Comparison of ENCODE assay signal across 15 cellular contexts in the genomic region with DNA sequence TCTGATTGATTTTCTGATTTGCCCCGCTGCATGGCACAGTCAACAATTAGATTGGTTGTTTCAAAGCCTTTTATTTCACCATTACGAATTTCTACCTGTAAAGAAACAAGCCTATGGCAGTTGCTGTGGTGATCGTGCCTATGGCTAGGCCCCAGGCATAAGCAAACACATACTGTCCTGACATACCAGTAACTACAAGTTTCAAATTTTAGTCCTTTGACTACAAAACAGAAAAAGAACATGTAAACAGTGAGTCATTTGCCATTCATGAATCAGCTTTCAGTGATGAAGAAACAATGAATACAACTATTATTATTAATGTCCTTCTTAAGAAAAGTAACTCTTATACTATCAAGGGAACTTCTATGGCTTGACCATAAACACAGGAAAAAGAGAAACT.
A peak's percentile ranks its signal among the peaks of the same experiment; 100 is the strongest.
DNase-seq lines count a peak whose midpoint lies in the region; ATAC-seq and TF ChIP-seq lines count a peak whose summit lies in the region.
"Had no signal": no experiment of that assay in that cellular context is flagged by ENCODE, and none has a peak within 500 bp of the region (broad histone marks: within the 10 kb centered on the region; RNA-seq: fewer than 3 reads in every experiment).

No MANE protein-coding gene starts in this region.

- DNase-seq in EL (peak; percentile 66), RWPE2 (ENCODE audit: low spot score) (peak; percentile 82), esophagus squamous epithelium (lab: John Stamatoyannopoulos, UW) (no peak), pulmonary artery endothelial cell (ENCODE audit: low read depth, low spot score) (peak; percentile 36), cortex of kidney (lab: John Stamatoyannopoulos, UW) (no peak), gastrocnemius medialis (no peak), T-helper 2 cell (no peak)
- DNase-seq in activated naive CD8-positive, alpha-beta T cell treated with anti-CD3 and anti-CD28 coated beads for 36 hours = no peak
- DNase-seq: activated T-cell treated with anti-CD3 and anti-CD28 coated beads for 4 hours; CD8-positive, alpha-beta memory T cell; NCI-H1048; NCI-H524 treated with DMSO at 0.1 percent for 48 hours; SHP77 treated with DMSO at 0.1 percent for 48 hours had no signal

- H3K4me1 ChIP-seq in RWPE2 (ENCODE audit: insufficient read depth, poor library complexity, severe bottlenecking) (peaks cover 27% of the 10 kb centered on the region), esophagus squamous epithelium (peaks cover 0 to 64% (median 26%) of the 10 kb centered on the region in 3 donors), gastrocnemius medialis (no peaks in the 10 kb centered on the region)

- in situ Hi-C loops in gastrocnemius medialis (cut with MboI; ENCODE audit: low sequenced_read_pairs in 4 of 4) = no loop called here

- TF ChIP-seq POLR2A in esophagus squamous epithelium (IDR thresholded peaks at IDR 0.05) (no peak), gastrocnemius medialis (IDR thresholded peaks at IDR 0.05) (no peak)

- peak overlapping the region; percentile 55 for H3K27ac ChIP-seq in RWPE2 (ENCODE audit: poor library complexity, severe bottlenecking)
- H3K27ac ChIP-seq in esophagus squamous epithelium = peak overlapping the region; percentile 1 to 74 (median 40)
- no peak overlapping the region for H3K27ac ChIP-seq in gastrocnemius medialis
- H3K27ac ChIP-seq: VCaP had no signal

- ATAC-seq in RWPE2 (ENCODE audit: low read depth) (peak; percentile 97), gastrocnemius medialis (no peak)

- H3K36me3 ChIP-seq in RWPE2 (ENCODE audit: low read depth) = no peaks in the 10 kb centered on the region
- H3K36me3 ChIP-seq in esophagus squamous epithelium = no peaks in the 10 kb centered on the region
- no peaks in the 10 kb centered on the region for H3K36me3 ChIP-seq in gastrocnemius medialis
- H3K36me3 ChIP-seq: ascending aorta had no signal

- H3K27ac Mint-ChIP-seq in activated naive CD8-positive, alpha-beta T cell treated with anti-CD3 and anti-CD28 coated beads for 36 hours = no peak overlapping the region
- H3K27ac Mint-ChIP-seq: CD8-positive, alpha-beta memory T cell had no signal

- H3K27me3 ChIP-seq in RWPE2 (ENCODE audit: insufficient read depth, poor library complexity, severe bottlenecking) (no peaks in the 10 kb centered on the region), esophagus squamous epithelium (no peaks in the 10 kb centered on the region), gastrocnemius medialis (no peaks in the 10 kb centered on the region)
- H3K27me3 ChIP-seq: ascending aorta had no signal

- no peak overlapping the region for H3K4me3 Mint-ChIP-seq in activated naive CD8-positive, alpha-beta T cell treated with anti-CD3 and anti-CD28 coated beads for 36 hours
- H3K4me3 Mint-ChIP-seq: CD8-positive, alpha-beta memory T cell had no signal

- intact Hi-C loops in esophagus squamous epithelium (cut with DNase I) (no loop called here), gastrocnemius medialis (cut with DNase I; ENCODE audit: low total_unique reads) (no loop called here)

- H3K36me3 Mint-ChIP-seq in activated naive CD8-positive, alpha-beta T cell treated with anti-CD3 and anti-CD28 coated beads for 36 hours = peaks cover 8% of the 10 kb centered on the region

- peaks cover 27% of the 10 kb centered on the region for H3K4me1 Mint-ChIP-seq in activated naive CD8-positive, alpha-beta T cell treated with anti-CD3 and anti-CD28 coated beads for 36 hours

- no peaks in the 10 kb centered on the region for H3K27me3 Mint-ChIP-seq in activated naive CD8-positive, alpha-beta T cell treated with anti-CD3 and anti-CD28 coated beads for 36 hours
- H3K27me3 Mint-ChIP-seq: CD8-positive, alpha-beta memory T cell had no signal

- 27 to 37% methylated on average over 3 of the region's 3 CpGs for WGBS in esophagus squamous epithelium, 2 donors

- H3K4me3 ChIP-seq in RWPE2 (ENCODE audit: severe bottlenecking) (no peak overlapping the region), esophagus squamous epithelium (no peak overlapping the region), gastrocnemius medialis (no peak overlapping the region)
- H3K4me3 ChIP-seq: ascending aorta had no signal

- H3K9me3 Mint-ChIP-seq in activated naive CD8-positive, alpha-beta T cell treated with anti-CD3 and anti-CD28 coated beads for 36 hours = no peaks in the 10 kb centered on the region
- H3K9me3 Mint-ChIP-seq: CD8-positive, alpha-beta memory T cell had no signal

- TF ChIP-seq CTCF in RWPE2 (IDR thresholded peaks at IDR 0.05; ENCODE audit: poor library complexity, severe bottlenecking) (no peak), esophagus squamous epithelium (IDR thresholded peaks at IDR 0.05) (no peak), gastrocnemius medialis (IDR thresholded peaks at IDR 0.05 in 4 of 5, conservative IDR thresholded peaks at IDR 0.05 in 1 of 5) (no peak)

- H3K9me3 ChIP-seq in RWPE2 (ENCODE audit: severe bottlenecking) = no peaks in the 10 kb centered on the region
- H3K9me3 ChIP-seq in esophagus squamous epithelium = no peaks in the 10 kb centered on the region
- H3K9me3 ChIP-seq in gastrocnemius medialis = no peaks in the 10 kb centered on the region
- H3K9me3 ChIP-seq: ascending aorta had no signal

Comparison
In these comparisons a context has a peak if more than half of its experiments do, and no peak if none do; other contexts are left out.
1. DNase-seq: peak in EL (single experiment), RWPE2 (single experiment) and pulmonary artery endothelial cell (single experiment); none in esophagus squamous epithelium (single experiment), cortex of kidney (single experiment), gastrocnemius medialis (0 of 2), activated naive CD8-positive, alpha-beta T cell treated with anti-CD3 and anti-CD28 coated beads for 36 hours (single experiment) and T-helper 2 cell (0 of 5).
2. H3K27ac ChIP-seq: peak in RWPE2 (single experiment) and esophagus squamous epithelium (4 of 4); none in gastrocnemius medialis (0 of 4).